Comparison of ENCODE assay signal across 10 cellular contexts in the genomic region with DNA sequence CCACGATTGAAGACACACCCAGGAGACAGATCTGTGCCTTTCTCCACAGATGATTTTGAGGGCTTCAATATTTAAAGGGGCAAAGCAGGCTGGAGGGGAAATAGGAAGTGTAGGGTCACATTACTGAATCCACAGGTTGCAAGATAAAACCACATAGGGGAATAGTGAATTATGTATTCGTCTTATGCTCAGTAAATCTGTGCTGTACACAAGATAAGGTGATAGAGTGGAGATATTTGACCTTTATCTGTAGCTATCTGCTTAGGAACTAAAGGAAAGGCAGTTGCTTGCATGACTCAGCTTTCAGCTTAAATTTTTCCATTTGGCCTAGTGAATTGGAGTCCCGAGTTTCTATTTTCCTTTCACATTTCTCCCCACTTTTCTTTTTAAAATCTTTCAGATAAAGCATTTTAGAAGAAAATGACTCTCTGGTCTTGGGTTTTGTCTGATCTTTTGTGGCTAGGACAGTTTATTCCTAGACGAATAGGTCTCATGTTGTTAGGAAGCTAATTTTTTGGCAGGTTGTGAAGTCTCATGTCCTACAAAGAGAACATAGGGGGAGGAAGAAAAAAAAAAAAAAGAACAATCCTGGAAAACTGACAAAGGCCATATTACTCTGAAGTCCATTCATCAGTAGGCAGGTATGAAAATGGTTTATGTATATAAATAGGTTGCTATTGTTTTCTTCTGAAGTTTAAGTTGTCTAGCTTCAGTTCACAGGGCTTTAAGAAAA. TPM values are rescaled to one million over a fixed set of nuclear protein-coding genes. Genes with fewer than 3 reads are reported as not detected.
DNase-seq lines count a peak whose midpoint lies in the region; ATAC-seq, FAIRE-seq and TF ChIP-seq lines count a peak whose summit lies in the region.
"Had no signal": no experiment of that assay in that cellular context is flagged by ENCODE, and none has a peak within 500 bp of the region (broad histone marks: within the 10 kb centered on the region; RNA-seq: fewer than 3 reads in every experiment).

No MANE protein-coding gene starts in this region.

- H3K79me2 ChIP-seq in endothelial cell of umbilical vein (ENCODE audit: control insufficient read depth, insufficient read depth, low read length) = no peaks in the 10 kb centered on the region

- POLR2A ChIA-PET in A549 (lab: Yijun Ruan, JAX) = interaction anchor here (0.7 to 1.4 kb wide), 4 partner anchors 83 to 274 kb away, joined by 3 to 5 read pairs (median 4); a partner anchor contains a TSS
- POLR2A ChIA-PET in endothelial cell of umbilical vein (lab: Charles Lee) = interaction anchor here (0.7 to 1.9 kb wide), 3 partner anchors 55 to 1019 kb away, joined by 3 to 5 read pairs (median 3); a partner anchor contains a TSS

- 7% methylated on average over 4 of the region's 4 CpGs for WGBS in A549 (ENCODE audit: missing lambda C conversion rate)

- peak overlapping the region; percentile 1 to 26 (median 12) for H3K27ac Mint-ChIP-seq in nephron

- H3K4me2 ChIP-seq in A549 = peak overlapping the region; percentile 70
- peak overlapping the region; percentile 85 for H3K4me2 ChIP-seq in endothelial cell of umbilical vein (ENCODE audit: insufficient read depth, low read length)
- H3K4me2 ChIP-seq: BLaER1 had no signal

- H3K9ac ChIP-seq in endothelial cell of umbilical vein (replicated peaks; ENCODE audit: extremely low read depth, insufficient read depth, low read length) = peak overlapping the region; percentile 73
- H3K9ac ChIP-seq: BLaER1 had no signal

- H3K4me1 ChIP-seq in A549 = peaks cover 26% of the 10 kb centered on the region
- peaks cover 34% of the 10 kb centered on the region for H3K4me1 ChIP-seq in endothelial cell of umbilical vein (ENCODE audit: control insufficient read depth, extremely low read depth, insufficient read depth, low read length)
- H3K4me1 ChIP-seq: BLaER1 had no signal

- dilution Hi-C loops in endothelial cell of umbilical vein (cut with MboI; ENCODE audit: extremely low pct_ligation_motif_present, low sequenced_read_pairs) = no loop called here

- DNase-seq in A549 (ENCODE audit: low read depth in 1 of 2, low spot score in 1 of 2) (peak in 1 of 2 experiments; percentile 48), LoVo (ENCODE audit: low spot score) (peak; percentile 50), endothelial cell of umbilical vein (ENCODE audit: low read depth, low spot score) (peak; percentile 77), NCI-H2081 treated with DMSO at 0.1 percent for 48 hours (lab: John Stamatoyannopoulos, UW) (no peak), head of caudate nucleus (no peak)
- DNase-seq: NCI-H1417 had no signal

- CTCF ChIA-PET in A549 (lab: Yijun Ruan, JAX) (interaction anchor here (0.6 to 1.0 kb wide), 2 partner anchors 8 to 24 kb away, joined by 3 to 4 read pairs; no protein-coding TSS in a partner anchor), endothelial cell of umbilical vein (lab: Charles Lee) (interaction anchor here (0.8 to 2.3 kb wide), 8 partner anchors 8 to 54 kb away, joined by 3 to 11 read pairs (median 4); no protein-coding TSS in a partner anchor)

- intact Hi-C loops in endothelial cell of umbilical vein (cut with micrococcal nuclease) = no loop called here
- intact Hi-C loops in head of caudate nucleus (cut with DNase I) = no loop called here

- H3K36me3 Mint-ChIP-seq in nephron (ENCODE audit: low read depth) = no peaks in the 10 kb centered on the region

- no peaks in the 10 kb centered on the region for H3K9me1 ChIP-seq in endothelial cell of umbilical vein (replicated peaks; ENCODE audit: control insufficient read depth, extremely low read depth, insufficient read depth, low read length)

- TSS peak; percentile 20 for BruUV-seq in endothelial cell of umbilical vein (replicated peaks; lab: Mats Ljungman, UMichigan)

- peaks cover 10% of the 10 kb centered on the region for H3K4me1 Mint-ChIP-seq in nephron

- H3K4me3 ChIP-seq in A549 (no peak overlapping the region), endothelial cell of umbilical vein (replicated peaks in 1 of 3; ENCODE audit: insufficient read depth in 1 of 3, low read depth in 1 of 3, low read length in 3 of 3) (no peak overlapping the region)
- H3K4me3 ChIP-seq: BLaER1 had no signal

- H3K9me3 ChIP-seq in A549 (no peaks in the 10 kb centered on the region), endothelial cell of umbilical vein (replicated peaks; ENCODE audit: control insufficient read depth, insufficient read depth, low read length) (no peaks in the 10 kb centered on the region)
- H3K9me3 ChIP-seq: BLaER1 had no signal

- peak overlapping the region; percentile 69 for H2AFZ ChIP-seq in endothelial cell of umbilical vein (ENCODE audit: low read depth, low read length)

- ATAC-seq in A549 (peak in 1 of 2 experiments; percentile 75; a peak in 4 of 6 replicates), GM19467 (IDR thresholded peaks at IDR 0.05; ENCODE audit: unreplicated experiment) (no peak), HG03442 (IDR thresholded peaks at IDR 0.05; ENCODE audit: unreplicated experiment) (no peak)

- no peak for TF ChIP-seq POLR2A in A549 (IDR thresholded peaks at IDR 0.05; ENCODE audit: low read length)
- no peak for TF ChIP-seq POLR2A in endothelial cell of umbilical vein (IDR thresholded peaks at IDR 0.05; ENCODE audit: low read depth, low read length)

- H3K9me3 Mint-ChIP-seq in nephron = no peaks in the 10 kb centered on the region

- H3K36me3 ChIP-seq in endothelial cell of umbilical vein (ENCODE audit: control insufficient read depth in 2 of 2, extremely low read depth in 1 of 2, insufficient read depth in 2 of 2, low read length in 2 of 2) = no peaks in the 10 kb centered on the region
- H3K36me3 ChIP-seq: BLaER1 had no signal

- FAIRE-seq in A549 (lab: Jason Lieb, UNC) (peak; percentile 74), endothelial cell of umbilical vein (lab: Jason Lieb, UNC) (no peak)

- no peaks in the 10 kb centered on the region for H4K20me1 ChIP-seq in endothelial cell of umbilical vein (replicated peaks; ENCODE audit: control insufficient read depth, extremely low read depth, insufficient read depth, low read length)
- H4K20me1 ChIP-seq: BLaER1 had no signal

- TF ChIP-seq RAD21 in A549 (conservative IDR thresholded peaks at IDR 0.05 in 1 of 2, IDR thresholded peaks at IDR 0.05 in 1 of 2) = no peak

- H3K27me3 ChIP-seq in endothelial cell of umbilical vein (ENCODE audit: control insufficient read depth in 2 of 2, insufficient read depth in 2 of 2, low read length in 2 of 2) = no peaks in the 10 kb centered on the region
- H3K27me3 ChIP-seq: BLaER1 had no signal

- peak overlapping the region; percentile 74 to 84 for H3K27ac ChIP-seq in A549
- H3K27ac ChIP-seq in endothelial cell of umbilical vein (ENCODE audit: insufficient read depth, low read depth, low read length) = peak overlapping the region; percentile 87
- H3K27ac ChIP-seq: BLaER1 had no signal

- H3K4me3 Mint-ChIP-seq in nephron = no peak overlapping the region

- no peak for TF ChIP-seq CTCF in A549 (IDR thresholded peaks at IDR 0.05)
- TF ChIP-seq CTCF in endothelial cell of umbilical vein (IDR thresholded peaks at IDR 0.05; ENCODE audit: extremely low read depth in 1 of 2, insufficient read depth in 1 of 2, low read depth in 1 of 2, low read length in 2 of 2) = no peak
- no peak for TF ChIP-seq CTCF in nephron (IDR thresholded peaks at IDR 0.05; ENCODE audit: unreplicated experiment in 3 of 3)

- no peak for TF ChIP-seq EP300 in A549 (IDR thresholded peaks at IDR 0.05)

- H3K27me3 Mint-ChIP-seq in nephron (ENCODE audit: low read depth) = no peaks in the 10 kb centered on the region

TF ChIP-seq in A549, 52 proteins besides CTCF, POLR2A, EP300 and RAD21:
- peak; percentile 79 for TF ChIP-seq MAFK (IDR thresholded peaks at IDR 0.05; ENCODE audit: partially characterized antibody)
- peak; percentile 59; the same call in 1 of the 2 replicates for TF ChIP-seq HOXB13 (CRISPR knock-in tag; IDR thresholded peaks at IDR 0.05; ENCODE audit: low read depth)
- no peak for TF ChIP-seq FOSL2 (IDR thresholded peaks at IDR 0.05)
- TF ChIP-seq FOSL2 (CRISPR knock-in tag; IDR thresholded peaks at IDR 0.05) = peak; percentile 35; the same call in 1 of the 2 replicates
- TF ChIP-seq NFE2L2 (conservative IDR thresholded peaks at IDR 0.05; ENCODE audit: low read length) = peak; percentile 47; the same call in 1 of the 2 replicates
- TF ChIP-seq RCOR1 (IDR thresholded peaks at IDR 0.05; ENCODE audit: low read depth, low read length) = no peak
- TF ChIP-seq TFCP2L1 (CRISPR knock-in tag; IDR thresholded peaks at IDR 0.05) = no peak; the same call in 1 of the 2 replicates
- TF ChIP-seq HOXA7 (CRISPR knock-in tag; IDR thresholded peaks at IDR 0.05) = peak; percentile 36; the same call in 1 of the 2 replicates

TF ChIP-seq in endothelial cell of umbilical vein, 7 proteins besides CTCF, POLR2A, EP300 and RAD21:
- TF ChIP-seq, protein P1, sequence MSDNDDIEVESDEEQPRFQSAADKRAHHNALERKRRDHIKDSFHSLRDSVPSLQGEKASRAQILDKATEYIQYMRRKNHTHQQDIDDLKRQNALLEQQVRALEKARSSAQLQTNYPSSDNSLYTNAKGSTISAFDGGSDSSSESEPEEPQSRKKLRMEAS (IDR thresholded peaks at IDR 0.05; ENCODE audit: insufficient read depth, insufficient read length) = no peak
- TF ChIP-seq MYC (IDR thresholded peaks at IDR 0.05; ENCODE audit: low read depth, low read length) (no peak), JUN (IDR thresholded peaks at IDR 0.05; ENCODE audit: borderline replicate concordance, insufficient read depth, insufficient read length, low read depth) (no peak), GATA2 (IDR thresholded peaks at IDR 0.05; ENCODE audit: insufficient read depth, insufficient read length, low read depth, low read length) (peak; percentile 74), EZH2 (IDR thresholded peaks at IDR 0.05; ENCODE audit: borderline replicate concordance, low read depth, low read length, severe bottlenecking) (no peak), POLR2AphosphoS5 (IDR thresholded peaks at IDR 0.05; ENCODE audit: insufficient read depth, low read depth, low read length) (no peak), FOS (IDR thresholded peaks at IDR 0.05; ENCODE audit: borderline replicate concordance, insufficient read depth, low read length) (peak; percentile 59)

RNA-seq across cellular contexts. Expression of a gene that starts 55.4 kb away (rescaled TPM):
- polyA plus RNA-seq in A549 (2011; rRNA removed) (10.6 and 10.8 TPM in 2 replicates), A549 (2017; fragmentation: RNase III; extraction: RNeasy Plus Mini Kit Qiagen cat#74134 plus additional on column Dnase treatment) (6.6 to 8.2 TPM (median 7.3 TPM) in 3 replicates), endothelial cell of umbilical vein (3.4 and 4.2 TPM in 2 replicates)
- polyA plus RNA-seq in A549 (2012; cell fraction: cytosol; rRNA removed) = 5.8 and 7.3 TPM in 2 replicates
- 5.4 and 5.7 TPM in 2 replicates for polyA plus RNA-seq in A549 (2012; cell fraction: nucleus; rRNA removed)
- 6.1 and 14.1 TPM in 2 replicates for polyA minus RNA-seq in A549 (2011; rRNA and poly(A)+ RNA removed)
- 5.0 and 6.3 TPM in 2 replicates for total RNA-seq in endothelial cell of umbilical vein
- polyA plus RNA-seq in endothelial cell of umbilical vein (2011; cell fraction: cytosol; rRNA removed) = 3.4 and 3.6 TPM in 2 replicates
- 5.7 and 7.3 TPM in 2 replicates for polyA plus RNA-seq in endothelial cell of umbilical vein (2011; cell fraction: nucleus; rRNA removed)
- polyA plus RNA-seq in endothelial cell of umbilical vein (2012) = 6.0 and 6.6 TPM in 2 replicates
- 8.5 and 8.6 TPM in 2 replicates for polyA minus RNA-seq in endothelial cell of umbilical vein
- 11.7 TPM for polyA minus RNA-seq in endothelial cell of umbilical vein (2011; cell fraction: cytosol; rRNA and poly(A)+ RNA removed)
- polyA minus RNA-seq in endothelial cell of umbilical vein (2011; cell fraction: nucleus; rRNA and poly(A)+ RNA removed) = 14.1 and 18.4 TPM in 2 replicates

Comparison
In these comparisons a context has a peak if more than half of its experiments do, and no peak if none do; other contexts are left out.
1. DNase-seq: peak in LoVo (single experiment) and endothelial cell of umbilical vein (single experiment); none in NCI-H2081 treated with DMSO at 0.1 percent for 48 hours (single experiment) and head of caudate nucleus (0 of 42).